ENCODE assay signal across 12 cellular contexts in the genomic region with DNA sequence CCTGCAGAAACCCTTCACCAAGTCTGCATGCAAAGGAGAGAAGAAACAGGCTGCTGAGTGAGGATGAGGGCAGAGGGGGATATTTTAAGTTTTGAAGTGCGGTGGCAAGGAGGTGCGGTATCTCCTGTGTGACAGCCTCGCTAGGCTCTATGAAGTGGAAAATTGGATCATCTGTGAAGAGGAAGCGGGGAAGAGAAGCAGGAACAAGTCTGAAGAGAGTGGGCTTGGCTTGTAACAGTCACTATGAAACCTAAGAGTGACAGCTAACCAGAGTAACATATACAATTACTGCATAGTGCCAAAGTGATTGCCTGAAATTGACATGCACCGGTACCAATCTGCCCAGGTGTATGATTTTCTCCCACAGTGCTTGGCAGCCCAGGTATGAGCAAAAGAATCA.
DNase-seq lines count a peak whose midpoint lies in the region; ATAC-seq and FAIRE-seq lines count a peak whose summit lies in the region.
"Had no signal": no experiment of that assay in that cellular context is flagged by ENCODE, and none has a peak within 500 bp of the region (broad histone marks: within the 10 kb centered on the region; RNA-seq: fewer than 3 reads in every experiment).

No MANE protein-coding gene starts in this region.

- peaks cover 20% of the 10 kb centered on the region for H3K4me1 ChIP-seq in thymus (ENCODE audit: control insufficient read depth, insufficient read depth, low read length)
- H3K4me1 ChIP-seq: BE2C had no signal

- no peak for FAIRE-seq in RCC 7860 (lab: Jason Lieb, UNC)

- peaks cover 78% of the 10 kb centered on the region for H3K4me1 Mint-ChIP-seq in activated naive CD4-positive, alpha-beta T cell treated with anti-CD3 and anti-CD28 coated beads for 36 hours (ENCODE audit: low read depth)

- no peaks in the 10 kb centered on the region for H3K9me3 ChIP-seq in thymus (ENCODE audit: control insufficient read depth)
- H3K9me3 ChIP-seq: BE2C, tibial artery had no signal

- H3K27ac Mint-ChIP-seq in activated naive CD4-positive, alpha-beta T cell treated with anti-CD3 and anti-CD28 coated beads for 36 hours: peak overlapping the region; percentile 50

- intact Hi-C loops in activated naive CD4-positive, alpha-beta T cell treated with anti-CD3 and anti-CD28 coated beads for 36 hours (cut with micrococcal nuclease): loop anchor here (1.0 kb wide), 1 partner anchor 9 kb away; no protein-coding TSS in a partner anchor

- no peaks in the 10 kb centered on the region for H3K27me3 Mint-ChIP-seq in activated naive CD4-positive, alpha-beta T cell treated with anti-CD3 and anti-CD28 coated beads for 36 hours (ENCODE audit: low read depth)

- peaks cover 16% of the 10 kb centered on the region for H3K9me3 Mint-ChIP-seq in activated naive CD4-positive, alpha-beta T cell treated with anti-CD3 and anti-CD28 coated beads for 36 hours

- no peak overlapping the region for H3K4me3 ChIP-seq in thymus (ENCODE audit: low read length)
- H3K4me3 ChIP-seq: SK-N-MC, tibial artery had no signal

- 70% methylated on average over 5 of the region's 5 CpGs for WGBS in thymus

- peaks cover 22% of the 10 kb centered on the region for H3K36me3 Mint-ChIP-seq in activated naive CD4-positive, alpha-beta T cell treated with anti-CD3 and anti-CD28 coated beads for 36 hours (ENCODE audit: low read depth)

- no peaks in the 10 kb centered on the region for H3K36me3 ChIP-seq in thymus (ENCODE audit: control insufficient read depth, insufficient read depth)
- H3K36me3 ChIP-seq: BE2C had no signal

- ATAC-seq in HG02623 (IDR thresholded peaks at IDR 0.05; ENCODE audit: unreplicated experiment): peak; percentile 40

- H3K27me3 ChIP-seq in thymus (ENCODE audit: control insufficient read depth, insufficient read depth): no peaks in the 10 kb centered on the region
- H3K27me3 ChIP-seq: BE2C, tibial artery had no signal

- peak overlapping the region; percentile 33 for H3K4me3 Mint-ChIP-seq in activated naive CD4-positive, alpha-beta T cell treated with anti-CD3 and anti-CD28 coated beads for 36 hours

- CTCF ChIA-PET in activated naive CD4-positive, alpha-beta T cell treated with anti-CD3 and anti-CD28 coated beads for 36 hours (lab: Charles Lee): interaction anchor here (0.8 to 2.1 kb wide), 4 partner anchors 12 to 92 kb away, joined by 3 to 7 read pairs (median 6); no protein-coding TSS in a partner anchor

- peak overlapping the region; percentile 43 for H3K27ac ChIP-seq in thymus (ENCODE audit: low read depth)
- H3K27ac ChIP-seq: SK-N-MC, tibial artery had no signal

- no peak for DNase-seq in activated naive CD4-positive, alpha-beta T cell treated with anti-CD3 and anti-CD28 coated beads for 36 hours
- DNase-seq in activated naive CD4-positive, alpha-beta T cell (lab: John Stamatoyannopoulos, UW): no peak
- DNase-seq in SKM-1 treated with dmso at 0.1 percent for 144 hours (lab: John Stamatoyannopoulos, UW; ENCODE audit: unreplicated experiment) (peak; percentile 42), HCEC 1CT (no peak), RCC 7860 (ENCODE audit: low spot score) (no peak)
- no peak for DNase-seq in central memory CD4-positive, alpha-beta T cell
- DNase-seq: BE2C, mesendoderm, tibial artery had no signal
